In genomic region chr2:40038646-40039045, GRCh38 we compare ENCODE assay signal across 17 cellular contexts.
"Had no signal": no experiment of that assay in that cellular context is flagged by ENCODE, and none has a peak within 500 bp of the region (broad histone marks: within the 10 kb centered on the region; RNA-seq: fewer than 3 reads in every experiment).

No MANE protein-coding gene starts in this region.

- DNase-seq: activated CD4-positive, alpha-beta memory T cell treated with anti-CD3 and anti-CD28 coated beads for 36 hours; activated CD8-positive, alpha-beta memory T cell treated with anti-CD3 and anti-CD28 coated beads, Interleukin-2, amount 10 ng/mL, durations not matched to agents 7 days and 5 days; activated naive CD4-positive, alpha-beta T cell treated with anti-CD3 and anti-CD28 coated beads for 36 hours; activated naive CD8-positive, alpha-beta T cell treated with anti-CD3 and anti-CD28 coated beads, Interleukin-2, amount 50 U/mL, for 24 hours; activated T-cell treated with anti-CD3 and anti-CD28 coated beads, Interleukin-2, amount 50 U/mL, for 1 hour; hypothalamus; kidney; left lung; natural killer cell; posterior cingulate gyrus; stimulated activated CD4-positive, alpha-beta T cell treated with anti-CD3 and anti-CD28 coated beads, Interleukin-2, amount 100 ng/mL, for 48 hours; stimulated activated naive B cell treated with anti-CD40 and anti-IgM and Interleukin-4, amounts not matched to agents 10 μg/mL and 1 μg/mL and 100 μg/mL, for 72 hours; thyroid gland; uterus had no signal

- FAIRE-seq: astrocyte, kidney had no signal

- H3K4me1 ChIP-seq: thyroid gland, uterus had no signal

- H3K4me3 ChIP-seq: left lung, thyroid gland, uterus had no signal

- H3K4me1 Mint-ChIP-seq: memory B cell, natural killer cell had no signal

- H3K27ac ChIP-seq: left lung, thyroid gland, uterus had no signal

- H3K27me3 ChIP-seq: left lung, thyroid gland, uterus had no signal

- H3K36me3 ChIP-seq: left lung, thyroid gland, uterus had no signal

- H3K27ac Mint-ChIP-seq: activated CD4-positive, alpha-beta memory T cell treated with anti-CD3 and anti-CD28 coated beads for 36 hours; activated CD8-positive, alpha-beta memory T cell treated with anti-CD3 and anti-CD28 coated beads, Interleukin-2, amount 10 ng/mL, durations not matched to agents 7 days and 5 days; activated naive CD4-positive, alpha-beta T cell treated with anti-CD3 and anti-CD28 coated beads for 36 hours; activated naive CD8-positive, alpha-beta T cell treated with anti-CD3 and anti-CD28 coated beads, Interleukin-2, amount 50 U/mL, for 24 hours; activated T-helper 2 cell treated with anti-CD3 and anti-CD28 coated beads, Interferon-gamma antibody, Interleukin-2, Interleukin-4, amounts not matched to agents 10 μg/mL and 5 μg/mL and 100 μg/mL, durations not matched to agents 14 hours and 24 hours and 36 hours; memory B cell; natural killer cell; stimulated activated naive B cell treated with anti-CD40 and anti-IgM and Interleukin-4, amounts not matched to agents 10 μg/mL and 1 μg/mL and 100 μg/mL, for 72 hours had no signal

- H3K9me3 ChIP-seq: thyroid gland, uterus had no signal

- H3K36me3 Mint-ChIP-seq: activated CD4-positive, alpha-beta memory T cell treated with anti-CD3 and anti-CD28 coated beads for 36 hours; activated CD8-positive, alpha-beta memory T cell treated with anti-CD3 and anti-CD28 coated beads, Interleukin-2, amount 10 ng/mL, durations not matched to agents 7 days and 5 days; memory B cell; natural killer cell; stimulated activated naive B cell treated with anti-CD40 and anti-IgM and Interleukin-4, amounts not matched to agents 10 μg/mL and 1 μg/mL and 100 μg/mL, for 72 hours had no signal

- H3K4me3 Mint-ChIP-seq: activated CD4-positive, alpha-beta memory T cell treated with anti-CD3 and anti-CD28 coated beads for 36 hours; activated CD8-positive, alpha-beta memory T cell treated with anti-CD3 and anti-CD28 coated beads, Interleukin-2, amount 10 ng/mL, durations not matched to agents 7 days and 5 days; activated naive CD4-positive, alpha-beta T cell treated with anti-CD3 and anti-CD28 coated beads for 36 hours; activated naive CD8-positive, alpha-beta T cell treated with anti-CD3 and anti-CD28 coated beads, Interleukin-2, amount 50 U/mL, for 24 hours; memory B cell; natural killer cell; stimulated activated naive B cell treated with anti-CD40 and anti-IgM and Interleukin-4, amounts not matched to agents 10 μg/mL and 1 μg/mL and 100 μg/mL, for 72 hours had no signal

- H3K27me3 Mint-ChIP-seq: activated CD4-positive, alpha-beta memory T cell treated with anti-CD3 and anti-CD28 coated beads for 36 hours; activated CD8-positive, alpha-beta memory T cell treated with anti-CD3 and anti-CD28 coated beads, Interleukin-2, amount 10 ng/mL, durations not matched to agents 7 days and 5 days; activated naive CD8-positive, alpha-beta T cell treated with anti-CD3 and anti-CD28 coated beads, Interleukin-2, amount 50 U/mL, for 24 hours; memory B cell; stimulated activated naive B cell treated with anti-CD40 and anti-IgM and Interleukin-4, amounts not matched to agents 10 μg/mL and 1 μg/mL and 100 μg/mL, for 72 hours had no signal

- H3K9me3 Mint-ChIP-seq: activated CD4-positive, alpha-beta memory T cell treated with anti-CD3 and anti-CD28 coated beads for 36 hours; activated naive CD4-positive, alpha-beta T cell treated with anti-CD3 and anti-CD28 coated beads for 36 hours; activated naive CD8-positive, alpha-beta T cell treated with anti-CD3 and anti-CD28 coated beads, Interleukin-2, amount 50 U/mL, for 24 hours; memory B cell; natural killer cell had no signal

- ATAC-seq: activated naive CD8-positive, alpha-beta T cell treated with anti-CD3 and anti-CD28 coated beads, Interleukin-2, amount 50 U/mL, for 24 hours; left lung; natural killer cell; stimulated activated naive B cell treated with anti-CD40 and anti-IgM and Interleukin-4, amounts not matched to agents 10 μg/mL and 1 μg/mL and 100 μg/mL, for 72 hours had no signal
